ENCODE assay signal across 15 cellular contexts in the genomic region with DNA sequence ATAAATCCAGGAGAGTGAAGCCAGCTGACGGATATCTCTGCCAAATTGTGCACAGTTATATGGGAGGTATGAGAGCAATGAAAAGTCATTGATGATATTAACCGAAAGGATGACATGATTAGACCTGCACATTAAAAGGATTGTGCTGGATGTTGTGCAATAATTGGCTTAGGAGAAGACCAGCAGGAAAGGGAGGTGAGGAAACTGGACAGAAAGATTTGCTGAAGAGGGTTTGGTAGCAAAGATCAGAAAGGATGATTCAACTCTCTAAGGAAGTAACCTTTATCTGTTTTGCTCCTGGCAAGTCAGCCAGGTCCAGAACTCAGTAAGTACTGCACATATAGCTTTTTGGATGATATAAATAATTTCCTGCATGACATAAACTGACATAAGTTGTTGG.
"Had no signal": no experiment of that assay in that cellular context is flagged by ENCODE, and none has a peak within 500 bp of the region (broad histone marks: within the 10 kb centered on the region; RNA-seq: fewer than 3 reads in every experiment).

No MANE protein-coding gene starts in this region.

- H3K4me3 ChIP-seq: coronary artery, esophagus muscularis mucosa, heart left ventricle, ovary, right atrium auricular region had no signal

- DNase-seq: effector CD4-positive, alpha-beta T cell; foreskin melanocyte; heart left ventricle; hippocampal formation; kidney glomerular epithelial cell; natural killer cell; nucleus accumbens; ovary; small intestine; stimulated activated CD4-positive, alpha-beta T cell treated with anti-CD3 and anti-CD28 coated beads, Interleukin-12 subunit alpha, Interleukin-12 subunit beta, amount 100 ng/mL, for 4 hours; stimulated activated naive CD4-positive, alpha-beta T cell treated with Interleukin-2 at 50 U/mL for 16 hours had no signal

- H3K36me3 ChIP-seq: esophagus muscularis mucosa, heart left ventricle, ovary, right atrium auricular region had no signal

- H3K27ac ChIP-seq: coronary artery, esophagus muscularis mucosa, heart left ventricle, ovary, right atrium auricular region had no signal

- H3K4me1 ChIP-seq: esophagus muscularis mucosa, heart left ventricle, right atrium auricular region had no signal

- H3K9me3 ChIP-seq: ovary, right atrium auricular region had no signal

- ATAC-seq: heart left ventricle, natural killer cell had no signal

- H3K27me3 ChIP-seq: esophagus muscularis mucosa, heart left ventricle, ovary, right atrium auricular region had no signal

- FAIRE-seq: small intestine, urothelium cell line had no signal
